ENCODE assay signal across 8 cellular contexts in genomic region chr6:116667620-116668019, GRCh38. TPM values are rescaled to one million over a fixed set of nuclear protein-coding genes. Genes with fewer than 3 reads are reported as not detected.
DNase-seq lines count a peak whose midpoint lies in the region; ATAC-seq, FAIRE-seq and TF ChIP-seq lines count a peak whose summit lies in the region.

No MANE protein-coding gene starts in this region.

- peaks cover 43 to 49% (median 44%) of the 10 kb centered on the region in 3 donors for H3K4me1 Mint-ChIP-seq in T-cell

- H3K27ac ChIP-seq in suprapubic skin (peak overlapping the region; percentile 85), RWPE1 (no peak overlapping the region)

- WGBS in suprapubic skin, result 16% methylated on average over 3 of the region's 3 CpGs

- H3K27me3 ChIP-seq in suprapubic skin, result no peaks in the 10 kb centered on the region

- H3K4me3 Mint-ChIP-seq in T-cell, result peak overlapping the region; percentile 86 to 99 (median 97)

- peaks cover 10% of the 10 kb centered on the region in 2 donors for H3K27me3 Mint-ChIP-seq in T-cell

- H3K9me3 ChIP-seq in suprapubic skin, result no peaks in the 10 kb centered on the region

- TF ChIP-seq CTCF in suprapubic skin (IDR thresholded peaks at IDR 0.05), result no peak
- no peak for TF ChIP-seq CTCF in RWPE1 (conservative IDR thresholded peaks at IDR 0.05; ENCODE audit: low read depth)

- DNase-seq in GM12891 (ENCODE audit: insufficient read length, low spot score), result no peak
- no peak for DNase-seq in T-cell
- peak; percentile 2 for DNase-seq in glomerular visceral epithelial cell (ENCODE audit: extremely low spot score)
- no peak for DNase-seq in suprapubic skin (ENCODE audit: low spot score in 2 of 2)
- no peak for DNase-seq in DMS114 treated with DMSO at 0.1 percent for 48 hours (lab: John Stamatoyannopoulos, UW; ENCODE audit: unreplicated experiment)
- DNase-seq in RWPE1 (ENCODE audit: low spot score), result no peak

- ATAC-seq in HG03135 (IDR thresholded peaks at IDR 0.05; ENCODE audit: unreplicated experiment) (peak; percentile 34), T-cell (replicated peaks in 1 of 4) (no peak), GM21367 (IDR thresholded peaks at IDR 0.05; ENCODE audit: unreplicated experiment) (no peak)

- H3K4me1 ChIP-seq in suprapubic skin, result peaks cover 34% of the 10 kb centered on the region

- POLR2A ChIA-PET in T-cell (lab: Charles Lee) (interaction anchor here (0.7 to 2.5 kb wide), 3 partner anchors 13 to 424 kb away, joined by 3 to 12 read pairs (median 10); partner anchors contain the start of gene KPNA5 (in 1 of the 2)), RWPE1 (lab: Yijun Ruan, JAX; ENCODE audit: low non-redundant PET) (no interaction called here)

- CTCF ChIA-PET in T-cell (lab: Charles Lee), result interaction anchor here (0.6 to 1.0 kb wide), 3 partner anchors 13 to 107 kb away, joined by 3 to 4 read pairs (median 4); partner anchors contain the start of gene KPNA5 (in 1 of the 2)
- CTCF ChIA-PET in RWPE1 (lab: Yijun Ruan, JAX), result no interaction called here

- TF ChIP-seq POLR2A in GM12891 (IDR thresholded peaks at IDR 0.05; ENCODE audit: low read depth, low read length), result no peak
- TF ChIP-seq POLR2A in suprapubic skin (IDR thresholded peaks at IDR 0.05), result no peak

- TF ChIP-seq EP300 in suprapubic skin (IDR thresholded peaks at IDR 0.05), result no peak

- peaks cover 10% of the 10 kb centered on the region for H3K36me3 Mint-ChIP-seq in T-cell

- no peaks in the 10 kb centered on the region for H3K9me3 Mint-ChIP-seq in T-cell

- H3K4me3 ChIP-seq in suprapubic skin, result peak overlapping the region; percentile 80

- no peak for FAIRE-seq in GM12891 (lab: Jason Lieb, UNC)

- no peaks in the 10 kb centered on the region for H3K36me3 ChIP-seq in suprapubic skin

- H3K27ac Mint-ChIP-seq in T-cell, result peak overlapping the region in 1 of 2 donors; percentile 98

TF ChIP-seq in GM12891, 5 proteins besides CTCF, POLR2A, EP300 and RAD21:
- TF ChIP-seq SPI1 (IDR thresholded peaks at IDR 0.05; ENCODE audit: low read depth, low read length) (peak; percentile 92), POU2F2 (IDR thresholded peaks at IDR 0.05; ENCODE audit: low read depth, low read length) (no peak)

RNA-seq across cellular contexts. Expression of gene ZUP1, which starts 0.9 kb away (rescaled TPM):
- 8.6 TPM for polyA plus RNA-seq in GM12891 (2012; ENCODE audit: low read depth, missing spikeins)
- total RNA-seq in T-cell, result 10 to 100 TPM; 10.4 to 14.1 (median 11.4) TPM
- 10 to 100 TPM in 2 of 4 donors, 1 to 10 TPM in 2; 8.9 to 17.3 (median 9.6) TPM for total RNA-seq in suprapubic skin

RNA-seq across cellular contexts. Expression of gene KPNA5, which starts 13.4 kb away (rescaled TPM):
- 2.1 TPM for polyA plus RNA-seq in GM12891 (2012; ENCODE audit: low read depth, missing spikeins)
- total RNA-seq in T-cell (10 to 100 TPM; 41.3 to 57.3 (median 45.6) TPM), suprapubic skin (10 to 100 TPM in 2 of 4 donors, 1 to 10 TPM in 2; 6.1 to 11.8 (median 9.6) TPM)

RNA-seq across cellular contexts. Expression of gene RSPH4A, which starts 51.3 kb away (rescaled TPM):
- polyA plus RNA-seq in GM12891 (2012; ENCODE audit: low read depth, missing spikeins), result 0.17 TPM
- total RNA-seq in T-cell (under 1 TPM; 0.38 to 0.91 (median 0.43) TPM), suprapubic skin (1 to 10 TPM in 1 of 4 donors, under 1 TPM in 2, not detected in 1; 0.25 to 2.0 (median 0.81) TPM)
